In the genomic region with DNA sequence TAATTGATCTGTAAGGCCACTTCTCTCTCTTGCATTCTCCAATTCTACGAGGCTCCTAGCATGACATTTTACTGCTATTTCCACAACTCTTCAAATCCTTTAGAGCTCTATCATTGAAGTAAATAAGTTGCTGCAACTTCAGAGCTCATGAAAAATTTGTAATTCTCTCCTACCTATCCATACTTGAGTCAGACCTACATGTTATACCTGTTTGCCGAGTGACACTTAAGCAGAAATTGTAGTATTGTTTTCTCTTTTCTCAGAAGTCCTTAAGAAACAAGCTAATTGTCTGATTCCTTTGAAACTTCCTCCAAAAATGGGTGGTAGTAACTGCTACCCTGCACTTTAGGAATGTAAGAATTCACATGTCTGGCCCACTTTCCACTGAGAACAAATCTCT, we compare ENCODE assay signal across 17 cellular contexts. TPM values are rescaled to one million over a fixed set of nuclear protein-coding genes. Genes with fewer than 3 reads are reported as not detected.
DNase-seq lines count a peak whose midpoint lies in the region; ATAC-seq and TF ChIP-seq lines count a peak whose summit lies in the region.
"Had no signal": no experiment of that assay in that cellular context is flagged by ENCODE, and none has a peak within 500 bp of the region (broad histone marks: within the 10 kb centered on the region; RNA-seq: fewer than 3 reads in every experiment).

No MANE protein-coding gene starts in this region.

- CTCF ChIA-PET in CD4-positive, alpha-beta T cell (lab: Charles Lee): interaction anchor here (1.7 to 2.3 kb wide), 2 partner anchors 10 to 115 kb away, joined by 3 to 7 read pairs; no protein-coding TSS in a partner anchor
- CTCF ChIA-PET in Caco-2 (lab: Charles Lee): interaction anchor here (1.6 kb wide), 1 partner anchor 110 kb away, joined by 4 read pairs; no protein-coding TSS in a partner anchor

- no peaks in the 10 kb centered on the region for H3K9me3 Mint-ChIP-seq in CD4-positive, alpha-beta T cell
- H3K9me3 Mint-ChIP-seq in Caco-2 (ENCODE audit: unreplicated experiment): no peaks in the 10 kb centered on the region
- H3K9me3 Mint-ChIP-seq in activated T-helper 1 cell treated with anti-CD3 and anti-CD28 coated beads, Interleukin-12 subunit alpha, Interleukin-12 subunit beta, Interleukin-2, Interleukin-4 antibody, amounts not matched to agents 30 ng/mL and 10 ng/mL and 1 ng/mL, durations not matched to agents 14 hours and 24 hours and 36 hours: no peaks in the 10 kb centered on the region
- H3K9me3 Mint-ChIP-seq: activated naive CD4-positive, alpha-beta T cell treated with anti-CD3 and anti-CD28 coated beads, Interleukin-2, amount 10 ng/mL, durations not matched to agents 7 days and 5 days had no signal

- intact Hi-C loops in CD4-positive, alpha-beta T cell (cut with DNase I, micrococcal nuclease): no loop called here
- intact Hi-C loops in Caco-2 (cut with micrococcal nuclease; ENCODE audit: unreplicated experiment) (no loop called here), right cardiac atrium (cut with DNase I) (no loop called here)
- intact Hi-C loops in activated T-helper 1 cell treated with anti-CD3 and anti-CD28 coated beads, Interleukin-12 subunit alpha, Interleukin-12 subunit beta, Interleukin-2, Interleukin-4 antibody, amounts not matched to agents 30 ng/mL and 10 ng/mL and 1 ng/mL, durations not matched to agents 14 hours and 24 hours and 36 hours (cut with micrococcal nuclease): loop anchor here (1.0 to 2.0 kb wide), 5 partner anchors 8 to 31 kb away; no protein-coding TSS in a partner anchor

- no peak for DNase-seq in CD4-positive, alpha-beta T cell
- DNase-seq in Caco-2: no peak
- DNase-seq in activated T-helper 1 cell treated with anti-CD3 and anti-CD28 coated beads, Interleukin-12 subunit alpha, Interleukin-12 subunit beta, Interleukin-2, Interleukin-4 antibody, amounts not matched to agents 30 ng/mL and 10 ng/mL and 1 ng/mL, durations not matched to agents 14 hours and 24 hours and 36 hours (ENCODE audit: low spot score): no peak
- DNase-seq in foreskin keratinocyte: no peak
- no peak for DNase-seq in right cardiac atrium
- no peak for DNase-seq in activated effector memory CD4-positive, alpha-beta T cell treated with Interleukin-2 at 50 U/mL for 16 hours
- no peak for DNase-seq in NCI-H128 (lab: John Stamatoyannopoulos, UW; ENCODE audit: unreplicated experiment)
- DNase-seq: activated naive CD4-positive, alpha-beta T cell treated with anti-CD3 and anti-CD28 coated beads, Interleukin-2, amount 10 ng/mL, durations not matched to agents 7 days and 5 days; DMS79 treated with DMSO at 0.1 percent for 48 hours; effector CD4-positive, alpha-beta T cell; esophagus squamous epithelium; NCI-H1092 treated with DMSO at 0.1 percent for 48 hours; NCI-H2029; SIG-M5; small intestine; stimulated activated naive CD4-positive, alpha-beta T cell; testis had no signal

- H3K9me3 ChIP-seq in CD4-positive, alpha-beta T cell (ENCODE audit: control insufficient read depth, low read length): no peaks in the 10 kb centered on the region
- H3K9me3 ChIP-seq in Caco-2 (no peaks in the 10 kb centered on the region), right cardiac atrium (ENCODE audit: control insufficient read depth, low read length) (no peaks in the 10 kb centered on the region)
- H3K9me3 ChIP-seq: esophagus squamous epithelium, testis had no signal

- no peak overlapping the region for H3K4me3 Mint-ChIP-seq in CD4-positive, alpha-beta T cell
- no peak overlapping the region for H3K4me3 Mint-ChIP-seq in Caco-2 (ENCODE audit: unreplicated experiment)
- H3K4me3 Mint-ChIP-seq in activated T-helper 1 cell treated with anti-CD3 and anti-CD28 coated beads, Interleukin-12 subunit alpha, Interleukin-12 subunit beta, Interleukin-2, Interleukin-4 antibody, amounts not matched to agents 30 ng/mL and 10 ng/mL and 1 ng/mL, durations not matched to agents 14 hours and 24 hours and 36 hours: no peak overlapping the region
- H3K4me3 Mint-ChIP-seq: activated naive CD4-positive, alpha-beta T cell treated with anti-CD3 and anti-CD28 coated beads, Interleukin-2, amount 10 ng/mL, durations not matched to agents 7 days and 5 days had no signal

- BruUV-seq in Caco-2 (replicated peaks; lab: Mats Ljungman, UMichigan): no TSS peak

- no peak for ATAC-seq in CD4-positive, alpha-beta T cell (ENCODE audit: poor library complexity)
- ATAC-seq in foreskin keratinocyte: no peak
- no peak for ATAC-seq in right cardiac atrium

- no peaks in the 10 kb centered on the region for H3K27me3 ChIP-seq in CD4-positive, alpha-beta T cell (ENCODE audit: control insufficient read depth, insufficient read depth, low read length)
- H3K27me3 ChIP-seq in Caco-2 (replicated peaks; ENCODE audit: control insufficient read depth, insufficient read depth, low read length) (no peaks in the 10 kb centered on the region), foreskin keratinocyte (no peaks in the 10 kb centered on the region), right cardiac atrium (ENCODE audit: control insufficient read depth, insufficient read depth) (no peaks in the 10 kb centered on the region)
- H3K27me3 ChIP-seq: esophagus squamous epithelium, testis had no signal

- peak overlapping the region; percentile 29 for H3K27ac ChIP-seq in CD4-positive, alpha-beta T cell (ENCODE audit: low read depth, low read length)
- H3K27ac ChIP-seq in foreskin keratinocyte (peak overlapping the region; percentile 10), right cardiac atrium (ENCODE audit: low read length) (no peak overlapping the region)
- H3K27ac ChIP-seq: testis had no signal

- peaks cover 54% of the 10 kb centered on the region for H3K4me1 Mint-ChIP-seq in CD4-positive, alpha-beta T cell (ENCODE audit: low read depth)
- H3K4me1 Mint-ChIP-seq in Caco-2 (ENCODE audit: low read depth, unreplicated experiment): peaks cover 39% of the 10 kb centered on the region
- peaks cover 51% of the 10 kb centered on the region for H3K4me1 Mint-ChIP-seq in activated T-helper 1 cell treated with anti-CD3 and anti-CD28 coated beads, Interleukin-12 subunit alpha, Interleukin-12 subunit beta, Interleukin-2, Interleukin-4 antibody, amounts not matched to agents 30 ng/mL and 10 ng/mL and 1 ng/mL, durations not matched to agents 14 hours and 24 hours and 36 hours (ENCODE audit: low read depth)

- H3K4me3 ChIP-seq in Caco-2 (ENCODE audit: low read depth, low read length): no peak overlapping the region
- H3K4me3 ChIP-seq in right cardiac atrium (ENCODE audit: low read length): no peak overlapping the region
- H3K4me3 ChIP-seq: esophagus squamous epithelium, testis had no signal

- H3K27me3 Mint-ChIP-seq in CD4-positive, alpha-beta T cell: no peaks in the 10 kb centered on the region
- no peaks in the 10 kb centered on the region for H3K27me3 Mint-ChIP-seq in Caco-2 (ENCODE audit: insufficient read depth, unreplicated experiment)
- H3K27me3 Mint-ChIP-seq in activated T-helper 1 cell treated with anti-CD3 and anti-CD28 coated beads, Interleukin-12 subunit alpha, Interleukin-12 subunit beta, Interleukin-2, Interleukin-4 antibody, amounts not matched to agents 30 ng/mL and 10 ng/mL and 1 ng/mL, durations not matched to agents 14 hours and 24 hours and 36 hours (ENCODE audit: insufficient read depth): no peaks in the 10 kb centered on the region
- H3K27me3 Mint-ChIP-seq: activated naive CD4-positive, alpha-beta T cell treated with anti-CD3 and anti-CD28 coated beads, Interleukin-2, amount 10 ng/mL, durations not matched to agents 7 days and 5 days had no signal

- H3K36me3 Mint-ChIP-seq in CD4-positive, alpha-beta T cell (ENCODE audit: low read depth): peaks cover 73% of the 10 kb centered on the region
- H3K36me3 Mint-ChIP-seq in Caco-2 (ENCODE audit: insufficient read depth, unreplicated experiment): peaks cover 34% of the 10 kb centered on the region
- H3K36me3 Mint-ChIP-seq in activated T-helper 1 cell treated with anti-CD3 and anti-CD28 coated beads, Interleukin-12 subunit alpha, Interleukin-12 subunit beta, Interleukin-2, Interleukin-4 antibody, amounts not matched to agents 30 ng/mL and 10 ng/mL and 1 ng/mL, durations not matched to agents 14 hours and 24 hours and 36 hours (ENCODE audit: low read depth): peaks cover 53% of the 10 kb centered on the region

- H3K4me1 ChIP-seq in Caco-2 (peaks cover 28% of the 10 kb centered on the region), foreskin keratinocyte (peaks cover 14% of the 10 kb centered on the region), right cardiac atrium (ENCODE audit: control insufficient read depth, insufficient read depth, low read length) (no peaks in the 10 kb centered on the region)

- H3K36me3 ChIP-seq in Caco-2 (ENCODE audit: control insufficient read depth, insufficient read depth, low read length): peaks cover 6% of the 10 kb centered on the region

- POLR2A ChIA-PET in CD4-positive, alpha-beta T cell (lab: Charles Lee): interaction anchor here (0.6 to 1.0 kb wide), 2 partner anchors 25 to 58 kb away, joined by 3 to 4 read pairs; a partner anchor contains a TSS
- POLR2A ChIA-PET in Caco-2 (lab: Charles Lee): interaction anchor here (1.1 kb wide), 1 partner anchor 59 kb away, joined by 3 read pairs; a partner anchor contains a TSS

- TF ChIP-seq CTCF in CD4-positive, alpha-beta T cell (IDR thresholded peaks at IDR 0.05): no peak
- TF ChIP-seq CTCF in Caco-2 (IDR thresholded peaks at IDR 0.05; ENCODE audit: insufficient read depth in 1 of 2, low read depth in 1 of 2, low read length in 1 of 2, severe bottlenecking in 1 of 2, unreplicated experiment in 1 of 2): no peak
- no peak for TF ChIP-seq CTCF in foreskin keratinocyte (conservative IDR thresholded peaks at IDR 0.05)

- 96% methylated on average over 2 of the region's 2 CpGs for WGBS in right cardiac atrium

- H3K27ac Mint-ChIP-seq in CD4-positive, alpha-beta T cell: peak overlapping the region; percentile 51
- H3K27ac Mint-ChIP-seq in Caco-2 (ENCODE audit: unreplicated experiment): peak overlapping the region; percentile 13
- peak overlapping the region; percentile 14 for H3K27ac Mint-ChIP-seq in activated T-helper 1 cell treated with anti-CD3 and anti-CD28 coated beads, Interleukin-12 subunit alpha, Interleukin-12 subunit beta, Interleukin-2, Interleukin-4 antibody, amounts not matched to agents 30 ng/mL and 10 ng/mL and 1 ng/mL, durations not matched to agents 14 hours and 24 hours and 36 hours
- H3K27ac Mint-ChIP-seq: activated naive CD4-positive, alpha-beta T cell treated with anti-CD3 and anti-CD28 coated beads, Interleukin-2, amount 10 ng/mL, durations not matched to agents 7 days and 5 days had no signal

RNA-seq across cellular contexts. Expression of a gene that starts 26.1 kb away (rescaled TPM):
- total RNA-seq in CD4-positive, alpha-beta T cell: 1 to 10 TPM; 5.9 to 7.0 TPM
- total RNA-seq in Caco-2 (2022): 48.5 and 48.7 TPM in 2 replicates
- total RNA-seq in activated T-helper 1 cell treated with anti-CD3 and anti-CD28 coated beads, Interleukin-12 subunit alpha, Interleukin-12 subunit beta, Interleukin-2, Interleukin-4 antibody, amounts not matched to agents 30 ng/mL and 10 ng/mL and 1 ng/mL, durations not matched to agents 14 hours and 24 hours and 36 hours: 77.0 and 78.4 TPM in 2 replicates
- 2.9 and 4.3 TPM in 2 replicates for total RNA-seq in foreskin keratinocyte
- 2.1 and 3.4 TPM in 2 replicates for polyA plus RNA-seq in foreskin keratinocyte
- total RNA-seq in right cardiac atrium: 10 to 100 TPM; 11.4 to 23.0 (median 19.8) TPM
- 13.5 TPM for polyA plus RNA-seq in right cardiac atrium

RNA-seq across cellular contexts. Expression of a gene that starts 59.2 kb away (rescaled TPM):
- 100 to 1,000 TPM; 550 to 557 TPM for total RNA-seq in CD4-positive, alpha-beta T cell
- total RNA-seq in Caco-2 (2022): 224 and 233 TPM in 2 replicates
- 417 and 422 TPM in 2 replicates for total RNA-seq in activated T-helper 1 cell treated with anti-CD3 and anti-CD28 coated beads, Interleukin-12 subunit alpha, Interleukin-12 subunit beta, Interleukin-2, Interleukin-4 antibody, amounts not matched to agents 30 ng/mL and 10 ng/mL and 1 ng/mL, durations not matched to agents 14 hours and 24 hours and 36 hours
- total RNA-seq in foreskin keratinocyte: 233 and 247 TPM in 2 replicates
- polyA plus RNA-seq in foreskin keratinocyte: 231 and 250 TPM in 2 replicates
- 10 to 100 TPM; 51.4 to 87.1 (median 64.6) TPM for total RNA-seq in right cardiac atrium
- 51.1 TPM for polyA plus RNA-seq in right cardiac atrium
